8 cellular contexts compared by ENCODE assay signal in genomic region chr1:155911156-155912055, GRCh38. TPM values are rescaled to one million over a fixed set of nuclear protein-coding genes. Genes with fewer than 3 reads are reported as not detected.
DNase-seq lines count a peak whose midpoint lies in the region; ATAC-seq and TF ChIP-seq lines count a peak whose summit lies in the region.

Gene RIT1, minus strand, starts transcription at chr1:155911349. Its CDS starts 588 bp downstream, at chr1:155910761.

- H3K4me3 Mint-ChIP-seq in neural crest cell: peak within 1 kb of the TSS; percentile 96

- peak within 1 kb of the TSS; percentile 85 for H3K4me2 ChIP-seq in GM23248 (ENCODE audit: unreplicated experiment)

- no peaks in the 10 kb centered on the region for H3K27me3 Mint-ChIP-seq in neural crest cell (ENCODE audit: low read depth)

- H3F3A ChIP-seq in GM23248 (ENCODE audit: insufficient read depth): peaks cover 61% of the 10 kb centered on the region

- 7 to 14% methylated on average over 15 to 34 of the region's 34 CpGs for WGBS in GM23248 (ENCODE audit: low coverage in 1 of 2, low lambda C conversion rate in 2 of 2, missing lambda C conversion rate in 2 of 2), 2 experiments

- H3K79me2 ChIP-seq in GM23248 (ENCODE audit: insufficient read depth): peaks cover 52% of the 10 kb centered on the region

- DNase-seq in EL (peak; percentile 83), GM23248 (peak; percentile 94), LHCN-M2 (ENCODE audit: low read depth) (peak; percentile 76), SK-MEL-5 (ENCODE audit: low read depth, low spot score) (peak; percentile 76), foreskin keratinocyte (peak; percentile 32 to 61), neural crest cell (ENCODE audit: low read depth, low spot score) (peak; percentile 73)
- DNase-seq in activated gamma-delta T cell treated with anti-CD3 and anti-CD28 coated beads, Interleukin-2, amount 50 U/mL, for 16 hours (ENCODE audit: low read depth): peak; percentile 76

- H3K27ac ChIP-seq in GM23248: peak within 1 kb of the TSS; percentile 86
- peak within 1 kb of the TSS; percentile 73 for H3K27ac ChIP-seq in foreskin keratinocyte
- H3K27ac ChIP-seq in stomach smooth muscle (ENCODE audit: low read length): peak within 1 kb of the TSS; percentile 84

- H3K36me3 ChIP-seq in GM23248 (ENCODE audit: low read depth) (peaks cover 63% of the 10 kb centered on the region), stomach smooth muscle (ENCODE audit: control insufficient read depth in 2 of 2, insufficient read depth in 2 of 2, low read length in 2 of 2) (peaks cover 29 to 34% of the 10 kb centered on the region in 2 donors)

- in situ Hi-C loops in GM23248 (cut with MboI) (no loop called here), SK-MEL-5 (cut with HindIII; ENCODE audit: low pct_unique_long_range_greater_than_20kb, low sequenced_read_pairs) (no loop called here)

- H3K9ac ChIP-seq in GM23248 (peak within 1 kb of the TSS; percentile 93), stomach smooth muscle (ENCODE audit: low read length in 2 of 2) (peak within 1 kb of the TSS; percentile 81 to 86)

- peak within 1 kb of the TSS; percentile 95 for H3K27ac Mint-ChIP-seq in neural crest cell (ENCODE audit: unreplicated experiment)

- peak within 1 kb of the TSS; percentile 72 for H2AFZ ChIP-seq in GM23248

- H3K36me3 Mint-ChIP-seq in neural crest cell (ENCODE audit: low read depth): peaks cover 16% of the 10 kb centered on the region

- H4K20me1 ChIP-seq in GM23248 (ENCODE audit: insufficient read depth): no peaks in the 10 kb centered on the region

- peaks cover 17% of the 10 kb centered on the region for H3K4me1 ChIP-seq in GM23248 (ENCODE audit: insufficient read depth)
- H3K4me1 ChIP-seq in foreskin keratinocyte: peaks cover 6% of the 10 kb centered on the region
- H3K4me1 ChIP-seq in stomach smooth muscle (ENCODE audit: control insufficient read depth, insufficient read depth, low read length): peaks cover 14% of the 10 kb centered on the region

- peaks cover 21% of the 10 kb centered on the region for H3K4me1 Mint-ChIP-seq in neural crest cell

- H3K4me3 ChIP-seq in GM23248 (peak within 1 kb of the TSS; percentile 92), stomach smooth muscle (ENCODE audit: low read length in 2 of 2) (peak within 1 kb of the TSS; percentile 86)

- H3K9me2 ChIP-seq in GM23248 (ENCODE audit: insufficient read depth): no peaks in the 10 kb centered on the region

- H3K9me3 Mint-ChIP-seq in neural crest cell: no peaks in the 10 kb centered on the region

- H3K27me3 ChIP-seq in GM23248 (replicated peaks; ENCODE audit: insufficient read depth) (no peaks in the 10 kb centered on the region), foreskin keratinocyte (no peaks in the 10 kb centered on the region), stomach smooth muscle (ENCODE audit: control insufficient read depth in 1 of 2, insufficient read depth in 2 of 2, low read length in 2 of 2) (no peaks in the 10 kb centered on the region)

- TF ChIP-seq CTCF in foreskin keratinocyte (conservative IDR thresholded peaks at IDR 0.05) (no peak), neural crest cell (conservative IDR thresholded peaks at IDR 0.05) (peak; percentile 38)

- H3K9me3 ChIP-seq in GM23248 (ENCODE audit: low read depth) (no peaks in the 10 kb centered on the region), stomach smooth muscle (ENCODE audit: control insufficient read depth in 2 of 2, low read length in 2 of 2) (no peaks in the 10 kb centered on the region)

- peak; percentile 81 for ATAC-seq in foreskin keratinocyte

RNA-seq across cellular contexts. Expression of gene RIT1, which starts in this region (rescaled TPM):
- total RNA-seq in GM23248 (2014; rRNA removed; shearing (Covaris generic)): 29.7 and 32.4 TPM in 2 replicates
- polyA plus RNA-seq in GM23248 (2016; fragmentation: Nextera tagmentation; extraction: Ambion mirVana): 30.5 and 33.1 TPM in 2 replicates
- total RNA-seq in LHCN-M2 (2014; rRNA removed): 23.1 and 32.9 TPM in 2 replicates
- polyA plus RNA-seq in LHCN-M2 (2012): 30.2 TPM
- total RNA-seq in SK-MEL-5 (2014; rRNA removed; shearing (Covaris generic)): 18.2 and 21.6 TPM in 2 replicates
- polyA plus RNA-seq in SK-MEL-5 (2015; cell fraction: cytosol; rRNA removed): 10.0 and 12.8 TPM in 2 replicates
- polyA plus RNA-seq in SK-MEL-5 (2015; cell fraction: nucleus; rRNA removed): 19.9 and 46.4 TPM in 2 replicates
- total RNA-seq in foreskin keratinocyte: 17.7 and 21.9 TPM in 2 replicates
- 13.7 and 14.1 TPM in 2 replicates for polyA plus RNA-seq in foreskin keratinocyte
- 34.5 and 35.3 TPM in 2 replicates for total RNA-seq in neural crest cell

Comparison
In these comparisons a context has a peak if more than half of its experiments do, and no peak if none do; other contexts are left out.
1. Peak in every context shown above with its lines: DNase-seq, ATAC-seq, H3K4me3 ChIP-seq and H3K27ac ChIP-seq.